1 cellular context compared by ENCODE assay signal in the genomic region with DNA sequence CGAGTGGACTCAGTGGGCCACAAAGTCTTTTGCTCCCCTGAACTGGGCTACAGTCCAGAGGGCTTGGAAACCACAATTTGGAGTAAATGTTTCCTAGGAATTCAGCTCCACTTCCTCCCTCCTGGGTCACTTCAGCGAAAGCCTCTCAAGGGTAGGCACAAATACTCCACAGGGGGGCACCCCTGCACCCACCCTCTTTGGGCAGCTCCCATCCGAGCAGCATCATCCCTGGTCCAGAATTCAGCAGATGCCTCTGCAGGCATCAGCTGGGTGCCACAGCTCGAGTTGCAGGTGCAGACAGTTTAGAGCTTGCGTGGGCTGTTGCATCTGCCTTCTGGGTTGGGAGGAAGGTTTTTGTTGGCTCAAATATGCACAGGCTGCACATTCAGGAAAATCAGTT.
A peak's percentile ranks its signal among the peaks of the same experiment; 100 is the strongest.
TF ChIP-seq lines count a peak whose summit lies in the region.

No MANE protein-coding gene starts in this region.

TF ChIP-seq in HepG2, 621 proteins besides CTCF, POLR2A, EP300 and RAD21 (continued from another document):
- TF ChIP-seq, protein P1, sequence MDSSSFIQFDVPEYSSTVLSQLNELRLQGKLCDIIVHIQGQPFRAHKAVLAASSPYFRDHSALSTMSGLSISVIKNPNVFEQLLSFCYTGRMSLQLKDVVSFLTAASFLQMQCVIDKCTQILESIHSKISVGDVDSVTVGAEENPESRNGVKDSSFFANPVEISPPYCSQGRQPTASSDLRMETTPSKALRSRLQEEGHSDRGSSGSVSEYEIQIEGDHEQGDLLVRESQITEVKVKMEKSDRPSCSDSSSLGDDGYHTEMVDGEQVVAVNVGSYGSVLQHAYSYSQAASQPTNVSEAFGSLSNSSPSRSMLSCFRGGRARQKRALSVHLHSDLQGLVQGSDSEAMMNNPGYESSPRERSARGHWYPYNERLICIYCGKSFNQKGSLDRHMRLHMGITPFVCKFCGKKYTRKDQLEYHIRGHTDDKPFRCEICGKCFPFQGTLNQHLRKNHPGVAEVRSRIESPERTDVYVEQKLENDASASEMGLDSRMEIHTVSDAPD (CRISPR knock-in tag; IDR thresholded peaks at IDR 0.05): no peak
- no peak for TF ChIP-seq CBX2 (IDR thresholded peaks at IDR 0.05; ENCODE audit: low read depth, low read length)
- TF ChIP-seq CBX2 (CRISPR knock-in tag; IDR thresholded peaks at IDR 0.05; ENCODE audit: low read depth): no peak
- peak; percentile 70 for TF ChIP-seq STAG1 (CRISPR knock-in tag; IDR thresholded peaks at IDR 0.05)
- TF ChIP-seq ZNF766 (CRISPR knock-in tag; IDR thresholded peaks at IDR 0.05; ENCODE audit: borderline replicate concordance): no peak
- TF ChIP-seq FOXC1 (CRISPR knock-in tag; IDR thresholded peaks at IDR 0.05; ENCODE audit: borderline replicate concordance): no peak
- TF ChIP-seq SMC3 (IDR thresholded peaks at IDR 0.05; ENCODE audit: low read length): peak; percentile 52
- TF ChIP-seq ZNF335 (CRISPR knock-in tag; IDR thresholded peaks at IDR 0.05): no peak
- TF ChIP-seq ZFP36L1 (CRISPR knock-in tag; IDR thresholded peaks at IDR 0.05): no peak
- TF ChIP-seq NR3C1 (CRISPR knock-in tag; IDR thresholded peaks at IDR 0.05): no peak
- TF ChIP-seq, protein P2, sequence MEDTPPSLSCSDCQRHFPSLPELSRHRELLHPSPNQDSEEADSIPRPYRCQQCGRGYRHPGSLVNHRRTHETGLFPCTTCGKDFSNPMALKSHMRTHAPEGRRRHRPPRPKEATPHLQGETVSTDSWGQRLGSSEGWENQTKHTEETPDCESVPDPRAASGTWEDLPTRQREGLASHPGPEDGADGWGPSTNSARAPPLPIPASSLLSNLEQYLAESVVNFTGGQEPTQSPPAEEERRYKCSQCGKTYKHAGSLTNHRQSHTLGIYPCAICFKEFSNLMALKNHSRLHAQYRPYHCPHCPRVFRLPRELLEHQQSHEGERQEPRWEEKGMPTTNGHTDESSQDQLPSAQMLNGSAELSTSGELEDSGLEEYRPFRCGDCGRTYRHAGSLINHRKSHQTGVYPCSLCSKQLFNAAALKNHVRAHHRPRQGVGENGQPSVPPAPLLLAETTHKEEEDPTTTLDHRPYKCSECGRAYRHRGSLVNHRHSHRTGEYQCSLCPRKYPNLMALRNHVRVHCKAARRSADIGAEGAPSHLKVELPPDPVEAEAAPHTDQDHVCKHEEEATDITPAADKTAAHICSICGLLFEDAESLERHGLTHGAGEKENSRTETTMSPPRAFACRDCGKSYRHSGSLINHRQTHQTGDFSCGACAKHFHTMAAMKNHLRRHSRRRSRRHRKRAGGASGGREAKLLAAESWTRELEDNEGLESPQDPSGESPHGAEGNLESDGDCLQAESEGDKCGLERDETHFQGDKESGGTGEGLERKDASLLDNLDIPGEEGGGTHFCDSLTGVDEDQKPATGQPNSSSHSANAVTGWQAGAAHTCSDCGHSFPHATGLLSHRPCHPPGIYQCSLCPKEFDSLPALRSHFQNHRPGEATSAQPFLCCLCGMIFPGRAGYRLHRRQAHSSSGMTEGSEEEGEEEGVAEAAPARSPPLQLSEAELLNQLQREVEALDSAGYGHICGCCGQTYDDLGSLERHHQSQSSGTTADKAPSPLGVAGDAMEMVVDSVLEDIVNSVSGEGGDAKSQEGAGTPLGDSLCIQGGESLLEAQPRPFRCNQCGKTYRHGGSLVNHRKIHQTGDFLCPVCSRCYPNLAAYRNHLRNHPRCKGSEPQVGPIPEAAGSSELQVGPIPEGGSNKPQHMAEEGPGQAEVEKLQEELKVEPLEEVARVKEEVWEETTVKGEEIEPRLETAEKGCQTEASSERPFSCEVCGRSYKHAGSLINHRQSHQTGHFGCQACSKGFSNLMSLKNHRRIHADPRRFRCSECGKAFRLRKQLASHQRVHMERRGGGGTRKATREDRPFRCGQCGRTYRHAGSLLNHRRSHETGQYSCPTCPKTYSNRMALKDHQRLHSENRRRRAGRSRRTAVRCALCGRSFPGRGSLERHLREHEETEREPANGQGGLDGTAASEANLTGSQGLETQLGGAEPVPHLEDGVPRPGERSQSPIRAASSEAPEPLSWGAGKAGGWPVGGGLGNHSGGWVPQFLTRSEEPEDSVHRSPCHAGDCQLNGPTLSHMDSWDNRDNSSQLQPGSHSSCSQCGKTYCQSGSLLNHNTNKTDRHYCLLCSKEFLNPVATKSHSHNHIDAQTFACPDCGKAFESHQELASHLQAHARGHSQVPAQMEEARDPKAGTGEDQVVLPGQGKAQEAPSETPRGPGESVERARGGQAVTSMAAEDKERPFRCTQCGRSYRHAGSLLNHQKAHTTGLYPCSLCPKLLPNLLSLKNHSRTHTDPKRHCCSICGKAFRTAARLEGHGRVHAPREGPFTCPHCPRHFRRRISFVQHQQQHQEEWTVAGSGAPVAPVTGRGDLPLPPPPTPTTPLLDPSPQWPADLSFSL (CRISPR knock-in tag; IDR thresholded peaks at IDR 0.05): no peak
- TF ChIP-seq, protein P3, sequence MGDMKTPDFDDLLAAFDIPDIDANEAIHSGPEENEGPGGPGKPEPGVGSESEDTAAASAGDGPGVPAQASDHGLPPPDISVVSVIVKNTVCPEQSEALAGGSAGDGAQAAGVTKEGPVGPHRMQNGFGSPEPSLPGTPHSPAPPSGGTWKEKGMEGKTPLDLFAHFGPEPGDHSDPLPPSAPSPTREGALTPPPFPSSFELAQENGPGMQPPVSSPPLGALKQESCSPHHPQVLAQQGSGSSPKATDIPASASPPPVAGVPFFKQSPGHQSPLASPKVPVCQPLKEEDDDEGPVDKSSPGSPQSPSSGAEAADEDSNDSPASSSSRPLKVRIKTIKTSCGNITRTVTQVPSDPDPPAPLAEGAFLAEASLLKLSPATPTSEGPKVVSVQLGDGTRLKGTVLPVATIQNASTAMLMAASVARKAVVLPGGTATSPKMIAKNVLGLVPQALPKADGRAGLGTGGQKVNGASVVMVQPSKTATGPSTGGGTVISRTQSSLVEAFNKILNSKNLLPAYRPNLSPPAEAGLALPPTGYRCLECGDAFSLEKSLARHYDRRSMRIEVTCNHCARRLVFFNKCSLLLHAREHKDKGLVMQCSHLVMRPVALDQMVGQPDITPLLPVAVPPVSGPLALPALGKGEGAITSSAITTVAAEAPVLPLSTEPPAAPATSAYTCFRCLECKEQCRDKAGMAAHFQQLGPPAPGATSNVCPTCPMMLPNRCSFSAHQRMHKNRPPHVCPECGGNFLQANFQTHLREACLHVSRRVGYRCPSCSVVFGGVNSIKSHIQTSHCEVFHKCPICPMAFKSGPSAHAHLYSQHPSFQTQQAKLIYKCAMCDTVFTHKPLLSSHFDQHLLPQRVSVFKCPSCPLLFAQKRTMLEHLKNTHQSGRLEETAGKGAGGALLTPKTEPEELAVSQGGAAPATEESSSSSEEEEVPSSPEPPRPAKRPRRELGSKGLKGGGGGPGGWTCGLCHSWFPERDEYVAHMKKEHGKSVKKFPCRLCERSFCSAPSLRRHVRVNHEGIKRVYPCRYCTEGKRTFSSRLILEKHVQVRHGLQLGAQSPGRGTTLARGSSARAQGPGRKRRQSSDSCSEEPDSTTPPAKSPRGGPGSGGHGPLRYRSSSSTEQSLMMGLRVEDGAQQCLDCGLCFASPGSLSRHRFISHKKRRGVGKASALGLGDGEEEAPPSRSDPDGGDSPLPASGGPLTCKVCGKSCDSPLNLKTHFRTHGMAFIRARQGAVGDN (CRISPR knock-in tag; IDR thresholded peaks at IDR 0.05): 0 out of 2 replicates have a peak, but pooled peaks have one; percentile 21
- TF ChIP-seq KMT2B (CRISPR knock-in tag; IDR thresholded peaks at IDR 0.05): no peak
- TF ChIP-seq, protein P4, sequence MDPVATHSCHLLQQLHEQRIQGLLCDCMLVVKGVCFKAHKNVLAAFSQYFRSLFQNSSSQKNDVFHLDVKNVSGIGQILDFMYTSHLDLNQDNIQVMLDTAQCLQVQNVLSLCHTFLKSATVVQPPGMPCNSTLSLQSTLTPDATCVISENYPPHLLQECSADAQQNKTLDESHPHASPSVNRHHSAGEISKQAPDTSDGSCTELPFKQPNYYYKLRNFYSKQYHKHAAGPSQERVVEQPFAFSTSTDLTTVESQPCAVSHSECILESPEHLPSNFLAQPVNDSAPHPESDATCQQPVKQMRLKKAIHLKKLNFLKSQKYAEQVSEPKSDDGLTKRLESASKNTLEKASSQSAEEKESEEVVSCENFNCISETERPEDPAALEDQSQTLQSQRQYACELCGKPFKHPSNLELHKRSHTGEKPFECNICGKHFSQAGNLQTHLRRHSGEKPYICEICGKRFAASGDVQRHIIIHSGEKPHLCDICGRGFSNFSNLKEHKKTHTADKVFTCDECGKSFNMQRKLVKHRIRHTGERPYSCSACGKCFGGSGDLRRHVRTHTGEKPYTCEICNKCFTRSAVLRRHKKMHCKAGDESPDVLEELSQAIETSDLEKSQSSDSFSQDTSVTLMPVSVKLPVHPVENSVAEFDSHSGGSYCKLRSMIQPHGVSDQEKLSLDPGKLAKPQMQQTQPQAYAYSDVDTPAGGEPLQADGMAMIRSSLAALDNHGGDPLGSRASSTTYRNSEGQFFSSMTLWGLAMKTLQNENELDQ (CRISPR knock-in tag; IDR thresholded peaks at IDR 0.05; ENCODE audit: borderline replicate concordance): no peak
TF ChIP-seq in HepG2: peak in this region for 3.
